Comparison of ENCODE assay signal across 10 cellular contexts in the genomic region with DNA sequence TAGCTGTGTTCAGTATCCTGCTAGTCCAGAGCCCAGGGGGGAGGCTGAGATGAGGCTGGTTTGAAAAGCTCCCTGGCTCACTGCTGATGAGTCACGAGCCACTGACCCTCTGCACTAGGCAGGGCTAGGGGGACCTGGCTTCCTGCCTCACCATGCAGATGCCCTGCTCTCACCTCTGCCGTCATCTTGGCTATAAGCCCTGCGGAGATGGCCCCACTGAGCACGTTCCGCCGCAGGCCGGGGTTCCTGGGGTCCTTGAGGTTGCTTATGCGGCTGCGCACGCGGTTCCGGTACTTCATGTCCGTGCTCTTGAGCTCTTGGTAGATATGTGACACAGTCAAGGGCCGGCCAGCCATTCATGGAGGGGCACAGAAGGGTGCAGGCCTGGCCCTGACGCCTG. TPM values are rescaled to one million over a fixed set of nuclear protein-coding genes. Genes with fewer than 3 reads are reported as not detected.
DNase-seq lines count a peak whose midpoint lies in the region; ATAC-seq and TF ChIP-seq lines count a peak whose summit lies in the region.
"Had no signal": no experiment of that assay in that cellular context is flagged by ENCODE, and none has a peak within 500 bp of the region (broad histone marks: within the 10 kb centered on the region; RNA-seq: fewer than 3 reads in every experiment).

No MANE protein-coding gene starts in this region.

- CTCF ChIA-PET in GM10248 (lab: Yijun Ruan, JAX) = interaction anchor here (1.1 to 3.2 kb wide), 3 partner anchors 10 to 18 kb away, joined by 3 to 31 read pairs (median 3); no protein-coding TSS in a partner anchor

- TF ChIP-seq CTCF in HFFc6 (IDR thresholded peaks at IDR 0.05) (no peak), choroid plexus epithelial cell (conservative IDR thresholded peaks at IDR 0.05; ENCODE audit: low read depth, low read length) (no peak), GM10248 (IDR thresholded peaks at IDR 0.05; ENCODE audit: control extremely low read depth, extremely low read depth, low read depth, missing control alignments) (no peak)

- H3K36me3 Mint-ChIP-seq in HFFc6 (ENCODE audit: low read depth) = 0 out of 2 replicates have a peak, but pooled peaks cover 4% of the 10 kb centered on the region

- peak overlapping the region; percentile 71 for H3K4me3 Mint-ChIP-seq in HFFc6

- peak overlapping the region; percentile 85 for H3K27ac ChIP-seq in stomach smooth muscle (ENCODE audit: low read length)

- POLR2A ChIA-PET in GM10248 (lab: Yijun Ruan, JAX) = no interaction called here

- H3K4me1 ChIP-seq in stomach smooth muscle (ENCODE audit: control insufficient read depth, insufficient read depth, low read length) = peaks cover 24% of the 10 kb centered on the region

- H3K4me1 Mint-ChIP-seq in HFFc6 (ENCODE audit: low read depth) = peaks cover 5% of the 10 kb centered on the region; the same call in 1 of the 2 replicates

- peaks cover 3% of the 10 kb centered on the region; the same call in 1 of the 2 replicates for H3K27me3 Mint-ChIP-seq in HFFc6 (ENCODE audit: insufficient read depth)

- H3K9me3 ChIP-seq in stomach smooth muscle (ENCODE audit: control insufficient read depth in 2 of 2, low read length in 2 of 2) = no peaks in the 10 kb centered on the region

- H3K9me3 Mint-ChIP-seq in HFFc6 = no peaks in the 10 kb centered on the region

- peak overlapping the region; percentile 83 for H3K27ac Mint-ChIP-seq in HFFc6

- DNase-seq in HFFc6 (peak; percentile 43), choroid plexus epithelial cell (ENCODE audit: low read depth) (peak; percentile 94), left lobe of liver (ENCODE audit: low spot score) (no peak), DMS79 treated with DMSO at 0.1 percent for 48 hours (lab: John Stamatoyannopoulos, UW) (no peak), hippocampal formation (lab: John Stamatoyannopoulos, UW) (no peak), GM10248 (ENCODE audit: extremely low spot score) (no peak), COLO668 (lab: John Stamatoyannopoulos, UW; ENCODE audit: unreplicated experiment) (no peak)
- DNase-seq: activated T-cell treated with anti-CD3 and anti-CD28 coated beads, Interleukin-2, amount 50 U/mL, for 1 hour; DMS 273 treated with DMSO at 0.1 percent for 48 hours had no signal

- no peaks in the 10 kb centered on the region for H3K27me3 ChIP-seq in stomach smooth muscle (ENCODE audit: control insufficient read depth in 1 of 2, insufficient read depth in 2 of 2, low read length in 2 of 2)

- peak overlapping the region; percentile 6 for H3K4me3 ChIP-seq in choroid plexus epithelial cell (ENCODE audit: low read depth, low read length)
- peak overlapping the region in 1 of 2 donors; percentile 35 for H3K4me3 ChIP-seq in stomach smooth muscle (ENCODE audit: low read length in 2 of 2)

- peak overlapping the region in 1 of 2 donors; percentile 42 for H3K9ac ChIP-seq in stomach smooth muscle (ENCODE audit: low read length in 2 of 2)

- peaks cover 15 to 17% of the 10 kb centered on the region in 2 donors for H3K36me3 ChIP-seq in stomach smooth muscle (ENCODE audit: control insufficient read depth in 2 of 2, insufficient read depth in 2 of 2, low read length in 2 of 2)

- ATAC-seq in left lobe of liver = peak; percentile 12

RNA-seq across cellular contexts. Expression of a gene that starts 24.1 kb away (rescaled TPM):
- total RNA-seq in HFFc6 (2021; fragmentation: NEBNext Ultra II Directional; extraction: Animal tissue kit (Norgen Biotek cat#: 25700)) = 1 to 10 TPM; 7.3 to 9.9 (median 8.8) TPM
- 3.7 TPM for total RNA-seq in left lobe of liver

RNA-seq across cellular contexts. Expression of a gene that starts 30.8 kb away (rescaled TPM):
- total RNA-seq in HFFc6 (2021; fragmentation: NEBNext Ultra II Directional; extraction: Animal tissue kit (Norgen Biotek cat#: 25700)) = 1 to 10 TPM; 6.0 to 8.4 (median 7.1) TPM
- total RNA-seq in left lobe of liver = 70.9 TPM

RNA-seq across cellular contexts. Expression of a gene that starts 49.6 kb away (rescaled TPM):
- 100 to 1,000 TPM; 115 to 147 (median 144) TPM for total RNA-seq in HFFc6 (2021; fragmentation: NEBNext Ultra II Directional; extraction: Animal tissue kit (Norgen Biotek cat#: 25700))
- 32.2 TPM for total RNA-seq in left lobe of liver

Comparison
In these comparisons a context has a peak if more than half of its experiments do, and no peak if none do; other contexts are left out.
1. DNase-seq: peak in HFFc6 (single experiment) and choroid plexus epithelial cell (single experiment); none in left lobe of liver (single experiment), DMS79 treated with DMSO at 0.1 percent for 48 hours (single experiment), hippocampal formation (0 of 2), GM10248 (single experiment) and COLO668 (single experiment).